ENCODE assay signal across 38 cellular contexts in the genomic region with DNA sequence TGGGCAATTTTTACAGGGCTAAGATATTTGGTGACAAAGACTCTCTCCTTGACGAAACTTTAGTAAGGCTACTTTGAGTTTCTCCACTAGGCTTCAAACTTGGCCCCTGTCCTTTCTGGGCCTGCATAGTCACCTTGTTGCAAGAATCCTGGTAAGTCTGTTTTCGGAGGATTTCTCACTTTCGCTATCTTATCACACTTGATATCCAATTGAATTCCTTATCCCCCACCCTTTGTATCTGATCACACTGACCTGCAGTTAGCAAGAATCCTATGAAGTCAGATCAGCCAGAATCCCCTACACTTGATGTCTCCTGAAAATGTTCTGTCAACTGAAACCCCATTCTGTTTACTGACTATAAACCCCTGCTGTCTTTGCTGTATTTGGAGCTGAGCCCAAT.
"Had no signal": no experiment of that assay in that cellular context is flagged by ENCODE, and none has a peak within 500 bp of the region (broad histone marks: within the 10 kb centered on the region; RNA-seq: fewer than 3 reads in every experiment).

No MANE protein-coding gene starts in this region.

- DNase-seq: activated B cell treated with CpG ODN at 0.5 μM for 24 hours; activated CD4-positive, alpha-beta memory T cell treated with anti-CD3 and anti-CD28 coated beads for 36 hours; activated CD4-positive, alpha-beta T cell treated with anti-CD3 and anti-CD28 coated beads for 4 hours; activated CD4-positive, alpha-beta T cell treated with anti-CD3 and anti-CD28 coated beads, Interleukin-2, amount 10 ng/mL, durations not matched to agents 24 days and 14 days; activated CD4-positive, alpha-beta T cell treated with anti-CD3 and anti-CD28 coated beads, Interleukin-2, amount 50 U/mL, for 1 hour; activated CD4-positive, alpha-beta T cell treated with anti-CD3 and anti-CD28 coated beads, Interleukin-2, amount 50 U/mL, for 4 hours; activated CD4-positive, CD25-positive, alpha-beta regulatory T cell treated with anti-CD3 and anti-CD28 coated beads, Interleukin-2, amount 50 U/mL, for 72 hours; activated CD8-positive, alpha-beta memory T cell treated with anti-CD3 and anti-CD28 coated beads, Interleukin-2, amount 50 U/mL, for 4 hours; activated CD8-positive, alpha-beta T cell treated with anti-CD3 and anti-CD28 coated beads for 36 hours; activated effector memory CD4-positive, alpha-beta T cell treated with anti-CD3 and anti-CD28 coated beads, Interleukin-2, amount 50 U/mL, for 16 hours; activated gamma-delta T cell treated with Interleukin-2 at 50 U/mL for 16 hours; activated naive CD4-positive, alpha-beta T cell; activated naive CD4-positive, alpha-beta T cell treated with anti-CD3 and anti-CD28 coated beads for 36 hours; activated naive CD4-positive, alpha-beta T cell treated with anti-CD3 and anti-CD28 coated beads, Interleukin-2, amount 50 U/mL, for 16 hours; activated naive CD8-positive, alpha-beta T cell treated with anti-CD3 and anti-CD28 coated beads for 36 hours; activated T-cell treated with anti-CD3 and anti-CD28 coated beads for 4 hours; activated T-cell treated with anti-CD3 and anti-CD28 coated beads, Interleukin-2, amount 50 U/mL, for 1 hour; activated T-cell treated with anti-CD3 and anti-CD28 coated beads, Interleukin-2, amount 50 U/mL, for 4 hours; activated T-cell treated with anti-CD3 and anti-CD28 coated beads, Interleukin-2, amount 50 U/mL, for 72 hours; adrenal gland; amniotic stem cell; aorta; body of pancreas; caudate nucleus; cerebellar nuclear complex; T-helper 2 cell; T-helper 9 cell had no signal

- H3K36me3 Mint-ChIP-seq: activated CD4-positive, alpha-beta memory T cell treated with anti-CD3 and anti-CD28 coated beads for 36 hours; activated naive CD8-positive, alpha-beta T cell treated with anti-CD3 and anti-CD28 coated beads for 36 hours had no signal

- H3K9me3 ChIP-seq: adrenal gland, body of pancreas had no signal

- H3K27ac ChIP-seq: adrenal gland, body of pancreas, cardiac muscle cell, VCaP had no signal

- H3K9me3 Mint-ChIP-seq: activated B cell treated with CpG ODN at 0.5 μM for 24 hours; activated CD4-positive, alpha-beta memory T cell treated with anti-CD3 and anti-CD28 coated beads for 36 hours; activated CD4-positive, alpha-beta T cell treated with anti-CD3 and anti-CD28 coated beads, Interleukin-2, amount 10 ng/mL, durations not matched to agents 24 days and 14 days; activated naive CD8-positive, alpha-beta T cell treated with anti-CD3 and anti-CD28 coated beads for 36 hours; activated T-cell treated with anti-CD3 and anti-CD28 coated beads, Interleukin-2, amount 50 U/mL, for 4 hours had no signal

- FAIRE-seq: astrocyte, bronchial epithelial cell, TTC549 had no signal

- H3K36me3 ChIP-seq: adrenal gland, cardiac muscle cell had no signal

- H3K4me1 ChIP-seq: adrenal gland, body of pancreas had no signal

- H3K27ac Mint-ChIP-seq: activated B cell treated with CpG ODN at 0.5 μM for 24 hours; activated CD4-positive, alpha-beta memory T cell treated with anti-CD3 and anti-CD28 coated beads for 36 hours; activated CD4-positive, alpha-beta T cell treated with anti-CD3 and anti-CD28 coated beads, Interleukin-2, amount 10 ng/mL, durations not matched to agents 24 days and 14 days; activated CD8-positive, alpha-beta T cell treated with anti-CD3 and anti-CD28 coated beads for 36 hours; activated naive CD4-positive, alpha-beta T cell treated with anti-CD3 and anti-CD28 coated beads for 36 hours; activated naive CD4-positive, alpha-beta T cell treated with anti-CD3 and anti-CD28 coated beads, Interleukin-2, amount 50 U/mL, for 72 hours; activated naive CD8-positive, alpha-beta T cell treated with anti-CD3 and anti-CD28 coated beads for 36 hours; activated T-cell treated with anti-CD3 and anti-CD28 coated beads, Interleukin-2, amount 50 U/mL, for 72 hours; activated T-helper 1 cell treated with anti-CD3 and anti-CD28 coated beads, Interleukin-12 subunit alpha, Interleukin-12 subunit beta, Interleukin-2, Interleukin-4 antibody, amounts not matched to agents 30 ng/mL and 10 ng/mL and 1 ng/mL, durations not matched to agents 14 hours and 24 hours and 36 hours; activated T-helper 17 cell treated with anti-CD3 and anti-CD28 coated beads, Interleukin-2, amount 50 U/mL, for 72 hours; T-helper 1 cell treated with Interleukin-12 subunit alpha and Interleukin-12 subunit beta and Interleukin-4 antibody, amounts not matched to agents 30 μg/mL and 1 μg/mL, for 36 hours; T-helper 2 cell treated with Interferon-gamma antibody and Interleukin-4, amounts not matched to agents 5 μg/mL and 100 μg/mL, for 36 hours had no signal

- H3K4me1 Mint-ChIP-seq: activated B cell treated with CpG ODN at 0.5 μM for 24 hours; activated CD4-positive, alpha-beta T cell treated with anti-CD3 and anti-CD28 coated beads, Interleukin-2, amount 10 ng/mL, durations not matched to agents 24 days and 14 days; activated naive CD8-positive, alpha-beta T cell treated with anti-CD3 and anti-CD28 coated beads for 36 hours; activated T-helper 17 cell treated with anti-CD3 and anti-CD28 coated beads, Interleukin-2, amount 50 U/mL, for 72 hours; central memory CD8-positive, alpha-beta T cell had no signal

- H3K27me3 ChIP-seq: adrenal gland, body of pancreas, cardiac muscle cell had no signal

- H3K4me3 Mint-ChIP-seq: activated B cell treated with CpG ODN at 0.5 μM for 24 hours; activated CD4-positive, alpha-beta memory T cell treated with anti-CD3 and anti-CD28 coated beads for 36 hours; activated CD4-positive, alpha-beta T cell treated with anti-CD3 and anti-CD28 coated beads, Interleukin-2, amount 10 ng/mL, durations not matched to agents 24 days and 14 days; activated CD8-positive, alpha-beta T cell treated with anti-CD3 and anti-CD28 coated beads for 36 hours; activated naive CD4-positive, alpha-beta T cell treated with anti-CD3 and anti-CD28 coated beads for 36 hours; activated naive CD8-positive, alpha-beta T cell treated with anti-CD3 and anti-CD28 coated beads for 36 hours; activated T-cell treated with anti-CD3 and anti-CD28 coated beads, Interleukin-2, amount 50 U/mL, for 4 hours; activated T-cell treated with anti-CD3 and anti-CD28 coated beads, Interleukin-2, amount 50 U/mL, for 72 hours; activated T-helper 1 cell treated with anti-CD3 and anti-CD28 coated beads, Interleukin-12 subunit alpha, Interleukin-12 subunit beta, Interleukin-2, Interleukin-4 antibody, amounts not matched to agents 30 ng/mL and 10 ng/mL and 1 ng/mL, durations not matched to agents 14 hours and 24 hours and 36 hours; activated T-helper 17 cell treated with anti-CD3 and anti-CD28 coated beads, Interleukin-2, amount 50 U/mL, for 72 hours; central memory CD8-positive, alpha-beta T cell; T-helper 1 cell treated with Interleukin-12 subunit alpha and Interleukin-12 subunit beta and Interleukin-4 antibody, amounts not matched to agents 30 μg/mL and 1 μg/mL, for 36 hours; T-helper 2 cell treated with Interferon-gamma antibody and Interleukin-4, amounts not matched to agents 5 μg/mL and 100 μg/mL, for 36 hours had no signal

- H3K27me3 Mint-ChIP-seq: activated B cell treated with CpG ODN at 0.5 μM for 24 hours; activated CD4-positive, alpha-beta memory T cell treated with anti-CD3 and anti-CD28 coated beads for 36 hours; activated CD4-positive, alpha-beta T cell treated with anti-CD3 and anti-CD28 coated beads, Interleukin-2, amount 10 ng/mL, durations not matched to agents 24 days and 14 days; activated CD8-positive, alpha-beta T cell treated with anti-CD3 and anti-CD28 coated beads for 36 hours; activated naive CD8-positive, alpha-beta T cell treated with anti-CD3 and anti-CD28 coated beads for 36 hours; activated T-helper 17 cell treated with anti-CD3 and anti-CD28 coated beads, Interleukin-2, amount 50 U/mL, for 72 hours; central memory CD8-positive, alpha-beta T cell had no signal

- H3K4me3 ChIP-seq: adrenal gland, body of pancreas, cardiac muscle cell had no signal

- ATAC-seq: activated CD8-positive, alpha-beta T cell treated with anti-CD3 and anti-CD28 coated beads for 36 hours; activated naive CD4-positive, alpha-beta T cell treated with anti-CD3 and anti-CD28 coated beads, Interleukin-2, amount 50 U/mL, for 72 hours; activated T-cell treated with anti-CD3 and anti-CD28 coated beads, Interleukin-2, amount 50 U/mL, for 4 hours; activated T-cell treated with anti-CD3 and anti-CD28 coated beads, Interleukin-2, amount 50 U/mL, for 72 hours; activated T-helper 17 cell treated with anti-CD3 and anti-CD28 coated beads, Interleukin-2, amount 50 U/mL, for 72 hours; body of pancreas had no signal
